In genomic region chr4:37825943-37826281, GRCh38 we compare ENCODE assay signal across 8 cellular contexts. TPM values are rescaled to one million over a fixed set of nuclear protein-coding genes. Genes with fewer than 3 reads are reported as not detected.
DNase-seq lines count a peak whose midpoint lies in the region; ATAC-seq, FAIRE-seq and TF ChIP-seq lines count a peak whose summit lies in the region.

No MANE protein-coding gene starts in this region.

- TF ChIP-seq CTCF in GM12875 (IDR thresholded peaks at IDR 0.05; ENCODE audit: borderline replicate concordance, insufficient read depth, low read depth, low read length) (no peak), K562 (IDR thresholded peaks at IDR 0.05 in 2 of 3, conservative IDR thresholded peaks at IDR 0.05 in 1 of 3; ENCODE audit: insufficient read depth in 2 of 3, low read depth in 1 of 3, low read length in 3 of 3) (no peak), suprapubic skin (IDR thresholded peaks at IDR 0.05) (no peak)

- under 1% methylated on average over 14 of the region's 14 CpGs for WGBS in K562 (ENCODE audit: insufficient coverage, low coverage, missing lambda C conversion rate)
- 0% methylated on average over 14 of the region's 14 CpGs for WGBS in suprapubic skin

- peak overlapping the region; percentile 91 for H2AFZ ChIP-seq in K562 (ENCODE audit: low read depth, low read length)

- CTCF ChIA-PET in K562 (lab: Yijun Ruan, JAX; ENCODE audit: low intra/inter-chr PET ratio) = no interaction called here

- H3K4me2 ChIP-seq in K562 (ENCODE audit: insufficient read depth, low read length) = peak overlapping the region; percentile 94

- H3K9me3 ChIP-seq in K562 (replicated peaks; ENCODE audit: control insufficient read depth, insufficient read depth, low read depth, low read length) = no peaks in the 10 kb centered on the region
- H3K9me3 ChIP-seq in suprapubic skin = no peaks in the 10 kb centered on the region

- peak; percentile 65 to 69 for DNase-seq in NOMO-1 (lab: John Stamatoyannopoulos, UW; ENCODE audit: unreplicated experiment in 2 of 2)
- peak in 2 of 4 experiments; percentile 40 to 47 for DNase-seq in K562 (ENCODE audit: extremely low read depth in 1 of 4, low spot score in 3 of 4)
- no peak for DNase-seq in suprapubic skin (ENCODE audit: low spot score in 2 of 2)
- no peak for DNase-seq in activated gamma-delta T cell treated with Interleukin-2 at 50 U/mL for 16 hours
- DNase-seq in central memory CD4-positive, alpha-beta T cell = no peak

- TSS peak; percentile 94 for BruUV-seq in K562 (replicated peaks; lab: Mats Ljungman, UMichigan)

- peak overlapping the region; percentile 100 for H3K4me3 ChIP-seq in GM12875 (ENCODE audit: low read depth, low read length)
- peak overlapping the region; percentile 71 for H3K4me3 ChIP-seq in K562
- peak overlapping the region; percentile 81 for H3K4me3 ChIP-seq in suprapubic skin

- peak overlapping the region; percentile 38 to 67; a peak in 3 of 4 replicates for H3K9ac ChIP-seq in K562 (ENCODE audit: insufficient read depth in 1 of 2, low read depth in 2 of 2, low read length in 2 of 2)

- TF ChIP-seq POLR2A in K562 (conservative IDR thresholded peaks at IDR 0.05) = no peak
- no peak for TF ChIP-seq POLR2A in suprapubic skin (IDR thresholded peaks at IDR 0.05)

- TF ChIP-seq EP300 in K562 (IDR thresholded peaks at IDR 0.05; ENCODE audit: low read length) = no peak
- no peak for TF ChIP-seq EP300 in suprapubic skin (IDR thresholded peaks at IDR 0.05)

- ATAC-seq in HG02571 (IDR thresholded peaks at IDR 0.05; ENCODE audit: unreplicated experiment) = peak; percentile 6
- peak; percentile 48 for ATAC-seq in K562

- H3K79me2 ChIP-seq in K562 (ENCODE audit: control insufficient read depth, insufficient read depth, low read length) = peaks cover 22% of the 10 kb centered on the region

- H3K9me1 ChIP-seq in K562 (ENCODE audit: control insufficient read depth, insufficient read depth, low read length) = no peaks in the 10 kb centered on the region

- in situ Hi-C loops in K562 (cut with MboI) = no loop called here

- H3K4me1 ChIP-seq in K562 (replicated peaks in 1 of 2; ENCODE audit: control insufficient read depth in 2 of 2, insufficient read depth in 2 of 2, low read length in 2 of 2) = peaks cover 4 to 11% of the 10 kb centered on the region in 2 experiments; a peak in 4 of 5 replicates
- H3K4me1 ChIP-seq in suprapubic skin = peaks cover 24% of the 10 kb centered on the region

- intact Hi-C loops in K562 (cut with micrococcal nuclease) = no loop called here

- TF ChIP-seq RAD21 in K562 (CRISPR knock-in tag; conservative IDR thresholded peaks at IDR 0.05 in 1 of 2, IDR thresholded peaks at IDR 0.05 in 1 of 2) = no peak

- H3K27ac ChIP-seq in K562 (ENCODE audit: extremely low read depth, low read depth, low read length) = peak overlapping the region; percentile 62
- H3K27ac ChIP-seq in layer of hippocampus (ENCODE audit: low read depth, low read length) = peak overlapping the region; percentile 77
- peak overlapping the region; percentile 79 for H3K27ac ChIP-seq in suprapubic skin

- FAIRE-seq in K562 (lab: Jason Lieb, UNC) = no peak

- H3K27me3 ChIP-seq in K562 (ENCODE audit: control insufficient read depth in 2 of 2, insufficient read depth in 2 of 2, low read length in 2 of 2) = no peaks in the 10 kb centered on the region
- no peaks in the 10 kb centered on the region for H3K27me3 ChIP-seq in layer of hippocampus (ENCODE audit: control insufficient read depth, insufficient read depth, low read length)
- no peaks in the 10 kb centered on the region for H3K27me3 ChIP-seq in suprapubic skin

- peaks cover 17% of the 10 kb centered on the region for H3K36me3 ChIP-seq in K562 (ENCODE audit: control insufficient read depth, insufficient read depth, low read length)
- no peaks in the 10 kb centered on the region for H3K36me3 ChIP-seq in suprapubic skin

- no peaks in the 10 kb centered on the region for H4K20me1 ChIP-seq in K562 (replicated peaks; ENCODE audit: control insufficient read depth, insufficient read depth, low read length)

- POLR2A ChIA-PET in K562 (lab: Yijun Ruan, JAX) = interaction anchor here (0.7 to 1.9 kb wide), 8 partner anchors 9 to 152 kb away, joined by 3 to 10 read pairs (median 4); no protein-coding TSS in a partner anchor

TF ChIP-seq in K562, 482 proteins besides CTCF, POLR2A, EP300 and RAD21 (continues in another document):
- TF ChIP-seq ZNF232 (CRISPR knock-in tag; IDR thresholded peaks at IDR 0.05) (no peak), ZBTB34 (CRISPR knock-in tag; IDR thresholded peaks at IDR 0.05) (no peak), RERE (CRISPR knock-in tag; IDR thresholded peaks at IDR 0.05; ENCODE audit: borderline replicate concordance) (no peak), TOE1 (IDR thresholded peaks at IDR 0.05; ENCODE audit: borderline replicate concordance) (no peak), TOE1 (CRISPR knock-in tag; IDR thresholded peaks at IDR 0.05; ENCODE audit: borderline replicate concordance, low read depth) (no peak), BMI1 (IDR thresholded peaks at IDR 0.05; ENCODE audit: low read length) (no peak), SPI1 (IDR thresholded peaks at IDR 0.05; ENCODE audit: borderline replicate concordance, low read depth, low read length) (peak; percentile 64), IFI16 (CRISPR knock-in tag; IDR thresholded peaks at IDR 0.05) (no peak), WHSC1 (IDR thresholded peaks at IDR 0.05; ENCODE audit: low read length) (no peak)

RNA-seq across cellular contexts. Expression of gene PGM2, which starts 0.6 kb away (rescaled TPM):
- total RNA-seq in K562 (2011; cell fraction: chromatin; rRNA removed; ENCODE audit: low replicate concordance) = 21.8 and 47.3 TPM in 2 replicates
- total RNA-seq in K562 (2011; cell fraction: nucleolus; rRNA removed) = 11.5 and 13.4 TPM in 2 replicates
- total RNA-seq in K562 (2011; cell fraction: nucleoplasm; rRNA removed) = 18.6 and 19.6 TPM in 2 replicates
- total RNA-seq in K562 (2014; rRNA removed) (35.5 and 39.3 TPM in 2 replicates), K562 (2014; rRNA removed; fragmentation: Illumina TruSeq; extraction: Trizol) (59.8 and 68.3 TPM in 2 replicates), K562 (2015; rRNA removed; fragmentation: Illumina TruSeq; extraction: Trizol) (49.8 and 51.4 TPM in 2 replicates), K562 (2021) (57.3 and 58.1 TPM in 2 replicates), suprapubic skin (10 to 100 TPM; 45.7 to 76.4 (median 65.8) TPM)
- polyA plus RNA-seq in K562 (2011; rRNA removed) (57.8 and 77.3 TPM in 2 replicates), K562 (2014; fragmentation: Illumina TruSeq; extraction: Trizol) (45.6 and 52.9 TPM in 2 replicates), K562 (2014; fragmentation: Nextera tagmentation; extraction: Ambion mirVana) (10 to 100 TPM; 15.2 to 27.1 TPM), K562 (2014; rRNA removed) (44.9 and 47.8 TPM in 2 replicates)
- 20.7 and 35.0 TPM in 2 replicates for polyA plus RNA-seq in K562 (2011; cell fraction: cytosol; rRNA removed)
- 45.8 and 87.6 TPM in 2 replicates for polyA plus RNA-seq in K562 (2011; cell fraction: nucleus; rRNA removed)
- polyA plus RNA-seq in K562 (2012) = 29.2 and 31.5 TPM in 2 replicates
- polyA minus RNA-seq in K562 (2011; rRNA and poly(A)+ RNA removed) = 53.9 and 55.3 TPM in 2 replicates
- polyA minus RNA-seq in K562 (2011; cell fraction: cytosol; rRNA and poly(A)+ RNA removed) = 20.0 and 30.2 TPM in 2 replicates
- polyA minus RNA-seq in K562 (2011; cell fraction: nucleus; rRNA and poly(A)+ RNA removed) = 18.6 and 32.1 TPM in 2 replicates

Comparison
In these comparisons a context has a peak if more than half of its experiments do, and no peak if none do; other contexts are left out.
1. DNase-seq: peak in NOMO-1 (2 of 2); none in suprapubic skin (0 of 2), activated gamma-delta T cell treated with Interleukin-2 at 50 U/mL for 16 hours (single experiment) and central memory CD4-positive, alpha-beta T cell (single experiment).
2. Peak in every context shown above with its lines, with median percentiles within 50 percentile points of each other: H3K4me3 ChIP-seq and H3K27ac ChIP-seq.